10 cellular contexts compared by ENCODE assay signal in the genomic region with DNA sequence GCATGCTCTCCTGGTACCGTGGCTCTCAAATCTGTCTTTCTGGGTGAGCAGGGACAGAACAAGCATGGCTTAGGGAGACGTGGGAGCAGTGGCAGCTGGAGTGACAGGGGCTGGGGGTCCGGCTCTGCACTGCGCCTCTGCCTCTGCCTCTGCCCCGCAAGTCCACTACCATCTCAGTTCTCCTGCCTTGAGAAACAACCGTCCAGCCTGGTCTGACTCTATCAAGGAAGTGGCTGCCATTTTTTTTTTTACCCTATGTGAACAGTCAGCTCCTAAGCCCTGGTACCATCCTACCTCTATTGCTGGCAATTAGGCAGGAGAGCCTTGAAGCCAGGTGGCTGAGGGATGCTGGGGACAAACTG. TPM values are rescaled to one million over a fixed set of nuclear protein-coding genes. Genes with fewer than 3 reads are reported as not detected.
DNase-seq lines count a peak whose midpoint lies in the region; ATAC-seq and TF ChIP-seq lines count a peak whose summit lies in the region.
"Had no signal": no experiment of that assay in that cellular context is flagged by ENCODE, and none has a peak within 500 bp of the region (broad histone marks: within the 10 kb centered on the region; RNA-seq: fewer than 3 reads in every experiment).

No MANE protein-coding gene starts in this region.

- peak overlapping the region; percentile 97 for H3K27ac Mint-ChIP-seq in T-helper 2 cell treated with Interferon-gamma antibody and Interleukin-4, amounts not matched to agents 5 μg/mL and 100 μg/mL, for 36 hours
- peak overlapping the region; percentile 94 for H3K27ac Mint-ChIP-seq in stimulated activated naive B cell treated with anti-CD40 and anti-IgM and Interleukin-4, amounts not matched to agents 10 μg/mL and 1 μg/mL and 100 μg/mL, for 72 hours
- H3K27ac Mint-ChIP-seq: nephron progenitor cell had no signal

- no peak overlapping the region for H3K4me3 ChIP-seq in colonic mucosa
- H3K4me3 ChIP-seq in SK-N-SH (ENCODE audit: low read depth in 2 of 2, low read length in 1 of 2): no peak overlapping the region

- H3K9me2 ChIP-seq in SK-N-SH: no peaks in the 10 kb centered on the region

- no peaks in the 10 kb centered on the region for H4K20me1 ChIP-seq in SK-N-SH (ENCODE audit: insufficient read depth)

- no peaks in the 10 kb centered on the region for H3K4me1 ChIP-seq in colonic mucosa
- peaks cover 27 to 54% of the 10 kb centered on the region in 2 experiments; a peak in 3 of 4 replicates for H3K4me1 ChIP-seq in SK-N-SH (ENCODE audit: control insufficient read depth in 1 of 2, insufficient read depth in 2 of 2, low read depth in 1 of 2, low read length in 1 of 2)

- no peak for DNase-seq in T-helper 2 cell treated with Interferon-gamma antibody and Interleukin-4, amounts not matched to agents 5 μg/mL and 100 μg/mL, for 36 hours (ENCODE audit: low spot score)
- DNase-seq in T-helper 2 cell: no peak
- no peak for DNase-seq in colonic mucosa
- no peak for DNase-seq in stimulated activated naive B cell treated with anti-CD40 and anti-IgM and Interleukin-4, amounts not matched to agents 10 μg/mL and 1 μg/mL and 100 μg/mL, for 72 hours
- DNase-seq in SK-N-SH: no peak
- DNase-seq in NCI-H2196 (lab: John Stamatoyannopoulos, UW; ENCODE audit: unreplicated experiment): no peak
- DNase-seq: 8988T, NCI-H2107, nephron progenitor cell had no signal

- CTCF ChIA-PET in SK-N-SH (lab: Yijun Ruan, JAX): interaction anchor here (0.9 to 4.5 kb wide), 4 partner anchors 17 to 350 kb away, joined by 3 to 28 read pairs (median 3); partner anchors contain the start of gene HIC1

- TF ChIP-seq CTCF in colonic mucosa (IDR thresholded peaks at IDR 0.05): no peak
- no peak for TF ChIP-seq CTCF in SK-N-SH (IDR thresholded peaks at IDR 0.05)

- WGBS in SK-N-SH (ENCODE audit: low lambda C conversion rate): 94% methylated on average over 4 of the region's 6 CpGs

- H3K4me2 ChIP-seq in SK-N-SH: no peak overlapping the region

- peak overlapping the region; percentile 45 for H3K27ac ChIP-seq in colonic mucosa
- peak overlapping the region in 1 of 2 experiments; percentile 5; a peak in 1 of 4 replicates for H3K27ac ChIP-seq in SK-N-SH (ENCODE audit: low read depth in 2 of 2, low read length in 1 of 2)

- H3K36me3 ChIP-seq in colonic mucosa (no peaks in the 10 kb centered on the region), SK-N-SH (replicated peaks in 1 of 2; ENCODE audit: control insufficient read depth in 1 of 2, insufficient read depth in 2 of 2, low read length in 1 of 2) (peaks cover 14% of the 10 kb centered on the region in 2 experiments)

- peaks cover 73% of the 10 kb centered on the region for H3K4me1 Mint-ChIP-seq in T-helper 2 cell treated with Interferon-gamma antibody and Interleukin-4, amounts not matched to agents 5 μg/mL and 100 μg/mL, for 36 hours (ENCODE audit: low read depth)
- H3K4me1 Mint-ChIP-seq in stimulated activated naive B cell treated with anti-CD40 and anti-IgM and Interleukin-4, amounts not matched to agents 10 μg/mL and 1 μg/mL and 100 μg/mL, for 72 hours: peaks cover 50 to 74% of the 10 kb centered on the region in 2 donors

- no peak for TF ChIP-seq RAD21 in SK-N-SH (IDR thresholded peaks at IDR 0.05; ENCODE audit: low read length)

- intact Hi-C loops in colonic mucosa (cut with DNase I): no loop called here

- peak overlapping the region; percentile 74 for H3K4me3 Mint-ChIP-seq in T-helper 2 cell treated with Interferon-gamma antibody and Interleukin-4, amounts not matched to agents 5 μg/mL and 100 μg/mL, for 36 hours
- peak overlapping the region; percentile 14 for H3K4me3 Mint-ChIP-seq in stimulated activated naive B cell treated with anti-CD40 and anti-IgM and Interleukin-4, amounts not matched to agents 10 μg/mL and 1 μg/mL and 100 μg/mL, for 72 hours
- H3K4me3 Mint-ChIP-seq: nephron progenitor cell had no signal

- ATAC-seq in stimulated activated naive B cell treated with anti-CD40 and anti-IgM and Interleukin-4, amounts not matched to agents 10 μg/mL and 1 μg/mL and 100 μg/mL, for 72 hours (replicated peaks): no peak

- peaks cover 44% of the 10 kb centered on the region for H3K36me3 Mint-ChIP-seq in T-helper 2 cell treated with Interferon-gamma antibody and Interleukin-4, amounts not matched to agents 5 μg/mL and 100 μg/mL, for 36 hours (ENCODE audit: low read depth)
- peaks cover 41 to 62% of the 10 kb centered on the region in 2 donors for H3K36me3 Mint-ChIP-seq in stimulated activated naive B cell treated with anti-CD40 and anti-IgM and Interleukin-4, amounts not matched to agents 10 μg/mL and 1 μg/mL and 100 μg/mL, for 72 hours

- H3K79me2 ChIP-seq in SK-N-SH (ENCODE audit: insufficient read depth): no peaks in the 10 kb centered on the region

- peaks cover 17% of the 10 kb centered on the region for H3F3A ChIP-seq in SK-N-SH (replicated peaks; ENCODE audit: insufficient read depth)

- H3K9me3 ChIP-seq in colonic mucosa (no peaks in the 10 kb centered on the region), SK-N-SH (no peaks in the 10 kb centered on the region)

- no peak for TF ChIP-seq EP300 in SK-N-SH (IDR thresholded peaks at IDR 0.05; ENCODE audit: borderline replicate concordance in 1 of 2, low read depth in 1 of 2, low read length in 1 of 2)

- H2AFZ ChIP-seq in SK-N-SH (ENCODE audit: low read depth): no peak overlapping the region

- H3K27me3 ChIP-seq in colonic mucosa (no peaks in the 10 kb centered on the region), SK-N-SH (ENCODE audit: insufficient read depth) (no peaks in the 10 kb centered on the region)

- H3K9me3 Mint-ChIP-seq in T-helper 2 cell treated with Interferon-gamma antibody and Interleukin-4, amounts not matched to agents 5 μg/mL and 100 μg/mL, for 36 hours: no peaks in the 10 kb centered on the region
- no peaks in the 10 kb centered on the region for H3K9me3 Mint-ChIP-seq in stimulated activated naive B cell treated with anti-CD40 and anti-IgM and Interleukin-4, amounts not matched to agents 10 μg/mL and 1 μg/mL and 100 μg/mL, for 72 hours
- H3K9me3 Mint-ChIP-seq: activated naive CD4-positive, alpha-beta T cell treated with anti-CD3 and anti-CD28 coated beads, Interleukin-2, amount 50 U/mL, for 72 hours; nephron progenitor cell had no signal

- POLR2A ChIA-PET in SK-N-SH (lab: Yijun Ruan, JAX): no interaction called here

- H3K9ac ChIP-seq in colonic mucosa (ENCODE audit: low read depth in 2 of 2, low read length in 2 of 2) (peak overlapping the region; percentile 14 to 40), SK-N-SH (no peak overlapping the region)

- H3K27me3 Mint-ChIP-seq in T-helper 2 cell treated with Interferon-gamma antibody and Interleukin-4, amounts not matched to agents 5 μg/mL and 100 μg/mL, for 36 hours (ENCODE audit: low read depth): no peaks in the 10 kb centered on the region
- no peaks in the 10 kb centered on the region for H3K27me3 Mint-ChIP-seq in stimulated activated naive B cell treated with anti-CD40 and anti-IgM and Interleukin-4, amounts not matched to agents 10 μg/mL and 1 μg/mL and 100 μg/mL, for 72 hours

TF ChIP-seq in SK-N-SH, 30 proteins besides CTCF, POLR2A, EP300 and RAD21:
- TF ChIP-seq, protein P1, sequence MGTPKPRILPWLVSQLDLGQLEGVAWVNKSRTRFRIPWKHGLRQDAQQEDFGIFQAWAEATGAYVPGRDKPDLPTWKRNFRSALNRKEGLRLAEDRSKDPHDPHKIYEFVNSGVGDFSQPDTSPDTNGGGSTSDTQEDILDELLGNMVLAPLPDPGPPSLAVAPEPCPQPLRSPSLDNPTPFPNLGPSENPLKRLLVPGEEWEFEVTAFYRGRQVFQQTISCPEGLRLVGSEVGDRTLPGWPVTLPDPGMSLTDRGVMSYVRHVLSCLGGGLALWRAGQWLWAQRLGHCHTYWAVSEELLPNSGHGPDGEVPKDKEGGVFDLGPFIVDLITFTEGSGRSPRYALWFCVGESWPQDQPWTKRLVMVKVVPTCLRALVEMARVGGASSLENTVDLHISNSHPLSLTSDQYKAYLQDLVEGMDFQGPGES (IDR thresholded peaks at IDR 0.05; ENCODE audit: low read depth, low read length): no peak

RNA-seq across cellular contexts. Expression of gene HIC1, which starts 16.1 kb away (rescaled TPM):
- total RNA-seq in colonic mucosa: 10 to 100 TPM in 1 of 2 donors, 1 to 10 TPM in 1; 7.0 to 11.2 TPM
- 3.8 and 6.4 TPM in 2 replicates for polyA plus RNA-seq in SK-N-SH (2012; rRNA removed)
- polyA plus RNA-seq in SK-N-SH (2012; cell fraction: cytosol; rRNA removed): 2.1 and 3.1 TPM in 2 replicates
- polyA plus RNA-seq in SK-N-SH (2012; cell fraction: nucleus; rRNA removed): 13.7 and 15.5 TPM in 2 replicates

RNA-seq across cellular contexts. Expression of gene OVCA2, which starts 29.2 kb away (rescaled TPM):
- total RNA-seq in colonic mucosa: 10 to 100 TPM; 41.0 to 49.8 TPM
- polyA plus RNA-seq in SK-N-SH (2012; rRNA removed): 58.1 and 59.2 TPM in 2 replicates
- 39.2 and 51.0 TPM in 2 replicates for polyA plus RNA-seq in SK-N-SH (2012; cell fraction: cytosol; rRNA removed)
- polyA plus RNA-seq in SK-N-SH (2012; cell fraction: nucleus; rRNA removed): 34.5 and 38.7 TPM in 2 replicates

RNA-seq across cellular contexts. Expression of gene DPH1, which starts 41.1 kb away (rescaled TPM):
- 10 to 100 TPM; 22.7 to 34.4 TPM for total RNA-seq in colonic mucosa
- 36.2 and 39.5 TPM in 2 replicates for polyA plus RNA-seq in SK-N-SH (2012; rRNA removed)
- polyA plus RNA-seq in SK-N-SH (2012; cell fraction: cytosol; rRNA removed): 10.0 and 16.0 TPM in 2 replicates
- polyA plus RNA-seq in SK-N-SH (2012; cell fraction: nucleus; rRNA removed): 149 and 180 TPM in 2 replicates

RNA-seq across cellular contexts. Expression of gene RTN4RL1, which starts 45.9 kb away (rescaled TPM):
- under 1 TPM; 0.32 to 0.37 TPM for total RNA-seq in colonic mucosa
- polyA plus RNA-seq in SK-N-SH (2012; rRNA removed): 0.07 TPM in 1 of 2 replicates, not detected in the other
- polyA plus RNA-seq in SK-N-SH (2012; cell fraction: cytosol; rRNA removed): 0.01 and 0.03 TPM in 2 replicates
- 0.02 and 0.04 TPM in 2 replicates for polyA plus RNA-seq in SK-N-SH (2012; cell fraction: nucleus; rRNA removed)
